ENCODE assay signal across 1 cellular context in the genomic region with DNA sequence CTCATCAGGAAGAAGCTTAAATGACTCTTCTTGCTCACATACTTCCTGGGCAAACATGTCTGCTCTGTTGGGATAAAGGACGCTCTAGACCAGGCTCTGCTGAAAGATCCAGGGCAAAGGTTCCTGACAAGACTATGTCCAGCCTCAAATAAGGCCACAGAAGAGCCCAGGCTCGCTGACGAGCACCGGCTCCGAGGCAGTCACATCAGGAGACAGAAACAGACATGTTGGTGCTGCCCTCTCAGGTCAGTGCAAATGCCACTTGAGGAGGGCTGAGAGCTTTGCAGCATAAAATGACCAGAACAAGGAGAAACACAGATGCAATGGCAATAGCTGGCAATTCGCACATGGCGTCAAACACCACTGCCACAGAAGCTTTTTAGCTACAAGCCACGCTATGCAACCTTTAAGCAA.
TF ChIP-seq lines count a peak whose summit lies in the region.

No MANE protein-coding gene starts in this region.

TF ChIP-seq in HepG2, 621 proteins besides CTCF, POLR2A, EP300 and RAD21:
- TF ChIP-seq TEAD2 (CRISPR knock-in tag; IDR thresholded peaks at IDR 0.05), result no peak
- TF ChIP-seq ZNF292 (CRISPR knock-in tag; IDR thresholded peaks at IDR 0.05; ENCODE audit: borderline replicate concordance, low read depth), result peak; percentile 41; the same call in 1 of the 2 replicates
- no peak for TF ChIP-seq ZNF224 (CRISPR knock-in tag; IDR thresholded peaks at IDR 0.05)
- TF ChIP-seq ZNF605 (CRISPR knock-in tag; IDR thresholded peaks at IDR 0.05), result no peak
- 0 out of 2 replicates have a peak, but pooled peaks have one; percentile 29 for TF ChIP-seq PPARG (CRISPR knock-in tag; conservative IDR thresholded peaks at IDR 0.05)
- TF ChIP-seq ZBTB38 (CRISPR knock-in tag; IDR thresholded peaks at IDR 0.05), result peak; percentile 77
- TF ChIP-seq, protein P1, sequence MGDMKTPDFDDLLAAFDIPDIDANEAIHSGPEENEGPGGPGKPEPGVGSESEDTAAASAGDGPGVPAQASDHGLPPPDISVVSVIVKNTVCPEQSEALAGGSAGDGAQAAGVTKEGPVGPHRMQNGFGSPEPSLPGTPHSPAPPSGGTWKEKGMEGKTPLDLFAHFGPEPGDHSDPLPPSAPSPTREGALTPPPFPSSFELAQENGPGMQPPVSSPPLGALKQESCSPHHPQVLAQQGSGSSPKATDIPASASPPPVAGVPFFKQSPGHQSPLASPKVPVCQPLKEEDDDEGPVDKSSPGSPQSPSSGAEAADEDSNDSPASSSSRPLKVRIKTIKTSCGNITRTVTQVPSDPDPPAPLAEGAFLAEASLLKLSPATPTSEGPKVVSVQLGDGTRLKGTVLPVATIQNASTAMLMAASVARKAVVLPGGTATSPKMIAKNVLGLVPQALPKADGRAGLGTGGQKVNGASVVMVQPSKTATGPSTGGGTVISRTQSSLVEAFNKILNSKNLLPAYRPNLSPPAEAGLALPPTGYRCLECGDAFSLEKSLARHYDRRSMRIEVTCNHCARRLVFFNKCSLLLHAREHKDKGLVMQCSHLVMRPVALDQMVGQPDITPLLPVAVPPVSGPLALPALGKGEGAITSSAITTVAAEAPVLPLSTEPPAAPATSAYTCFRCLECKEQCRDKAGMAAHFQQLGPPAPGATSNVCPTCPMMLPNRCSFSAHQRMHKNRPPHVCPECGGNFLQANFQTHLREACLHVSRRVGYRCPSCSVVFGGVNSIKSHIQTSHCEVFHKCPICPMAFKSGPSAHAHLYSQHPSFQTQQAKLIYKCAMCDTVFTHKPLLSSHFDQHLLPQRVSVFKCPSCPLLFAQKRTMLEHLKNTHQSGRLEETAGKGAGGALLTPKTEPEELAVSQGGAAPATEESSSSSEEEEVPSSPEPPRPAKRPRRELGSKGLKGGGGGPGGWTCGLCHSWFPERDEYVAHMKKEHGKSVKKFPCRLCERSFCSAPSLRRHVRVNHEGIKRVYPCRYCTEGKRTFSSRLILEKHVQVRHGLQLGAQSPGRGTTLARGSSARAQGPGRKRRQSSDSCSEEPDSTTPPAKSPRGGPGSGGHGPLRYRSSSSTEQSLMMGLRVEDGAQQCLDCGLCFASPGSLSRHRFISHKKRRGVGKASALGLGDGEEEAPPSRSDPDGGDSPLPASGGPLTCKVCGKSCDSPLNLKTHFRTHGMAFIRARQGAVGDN (CRISPR knock-in tag; IDR thresholded peaks at IDR 0.05), result peak; percentile 40; the same call in 1 of the 2 replicates
- 0 out of 2 replicates have a peak, but pooled peaks have one; percentile 22 for TF ChIP-seq TP53 (CRISPR knock-in tag; conservative IDR thresholded peaks at IDR 0.05)
